In genomic region chr3:11095932-11096265, GRCh38 we compare ENCODE assay signal across 1 cellular context.
TF ChIP-seq lines count a peak whose summit lies in the region.

No MANE protein-coding gene starts in this region.

TF ChIP-seq in H1, 55 proteins besides CTCF, POLR2A, EP300 and RAD21:
- no peak for TF ChIP-seq SUZ12 (IDR thresholded peaks at IDR 0.05; ENCODE audit: low read length)
- no peak for TF ChIP-seq GTF2F1 (IDR thresholded peaks at IDR 0.05; ENCODE audit: borderline replicate concordance, low read depth, low read length)
